In genomic region chr10:125543796-125544195, GRCh38 we compare ENCODE assay signal across 1 cellular context.
TF ChIP-seq lines count a peak whose summit lies in the region.

No MANE protein-coding gene starts in this region.

TF ChIP-seq in H1, 55 proteins besides CTCF, POLR2A, EP300 and RAD21 (continued from another document):
- TF ChIP-seq BRCA1 (IDR thresholded peaks at IDR 0.05; ENCODE audit: low read depth, low read length), result no peak
- TF ChIP-seq ASH2L (IDR thresholded peaks at IDR 0.05; ENCODE audit: low read length), result no peak
